Comparison of ENCODE assay signal across 24 cellular contexts in genomic region chr5:23289162-23289561, GRCh38.
"Had no signal": no experiment of that assay in that cellular context is flagged by ENCODE, and none has a peak within 500 bp of the region (broad histone marks: within the 10 kb centered on the region; RNA-seq: fewer than 3 reads in every experiment).

No MANE protein-coding gene starts in this region.

- DNase-seq: activated CD4-positive, alpha-beta T cell treated with anti-CD3 and anti-CD28 coated beads for 36 hours; activated CD8-positive, alpha-beta memory T cell treated with anti-CD3 and anti-CD28 coated beads, Interleukin-2, amount 50 U/mL, for 4 hours; activated CD8-positive, alpha-beta T cell treated with anti-CD3 and anti-CD28 coated beads for 36 hours; activated naive CD4-positive, alpha-beta T cell treated with anti-CD3 and anti-CD28 coated beads, Interleukin-2, amount 50 U/mL, for 16 hours; activated naive CD8-positive, alpha-beta T cell treated with anti-CD3 and anti-CD28 coated beads, Interleukin-2, amount 10 ng/mL, durations not matched to agents 7 days and 5 days; activated T-cell treated with anti-CD3 and anti-CD28 coated beads, Interleukin-2, amount 50 U/mL, for 72 hours; adrenal gland; anterior cingulate cortex; caudate nucleus; Kasumi-1; NCI-H1092 treated with DMSO at 0.1 percent for 48 hours; NCI-H1417 treated with DMSO at 0.1 percent for 48 hours; NCI-H1694; NCI-H2029 treated with DMSO at 0.1 percent for 48 hours; NCI-H345; NCI-H510A; NCI-H526 treated with DMSO at 0.1 percent for 48 hours; NK-92 treated with Interleukin-12 subunit alpha and Interleukin-12 subunit beta, amount 100 ng/mL, for 24 hours; OCI-M1; Peyer's patch; SIG-M5; SK-N-SH; T-helper 1 cell; WERI-Rb-1 had no signal

- H3K27ac Mint-ChIP-seq: activated CD4-positive, alpha-beta T cell treated with anti-CD3 and anti-CD28 coated beads for 36 hours; activated CD8-positive, alpha-beta T cell treated with anti-CD3 and anti-CD28 coated beads for 36 hours; activated naive CD8-positive, alpha-beta T cell treated with anti-CD3 and anti-CD28 coated beads, Interleukin-2, amount 10 ng/mL, durations not matched to agents 7 days and 5 days; activated T-cell treated with anti-CD3 and anti-CD28 coated beads, Interleukin-2, amount 50 U/mL, for 72 hours had no signal

- H3K9me3 ChIP-seq: adrenal gland, Peyer's patch, SK-N-SH had no signal

- H3K36me3 Mint-ChIP-seq: activated naive CD8-positive, alpha-beta T cell treated with anti-CD3 and anti-CD28 coated beads, Interleukin-2, amount 10 ng/mL, durations not matched to agents 7 days and 5 days had no signal

- H3K27me3 Mint-ChIP-seq: activated CD4-positive, alpha-beta T cell treated with anti-CD3 and anti-CD28 coated beads for 36 hours; activated CD8-positive, alpha-beta T cell treated with anti-CD3 and anti-CD28 coated beads for 36 hours; activated naive CD8-positive, alpha-beta T cell treated with anti-CD3 and anti-CD28 coated beads, Interleukin-2, amount 10 ng/mL, durations not matched to agents 7 days and 5 days had no signal

- H3K9me2 ChIP-seq: SK-N-SH had no signal

- H3K36me3 ChIP-seq: adrenal gland, Peyer's patch, WERI-Rb-1 had no signal

- H3K27ac ChIP-seq: adrenal gland, Peyer's patch, WERI-Rb-1 had no signal

- H3K4me1 Mint-ChIP-seq: activated CD4-positive, alpha-beta T cell treated with anti-CD3 and anti-CD28 coated beads for 36 hours; activated naive CD8-positive, alpha-beta T cell treated with anti-CD3 and anti-CD28 coated beads, Interleukin-2, amount 10 ng/mL, durations not matched to agents 7 days and 5 days had no signal

- H3K4me1 ChIP-seq: adrenal gland, Peyer's patch had no signal

- H3K27me3 ChIP-seq: adrenal gland, Peyer's patch had no signal

- H3K4me2 ChIP-seq: SK-N-SH had no signal

- H3K4me3 Mint-ChIP-seq: activated CD4-positive, alpha-beta T cell treated with anti-CD3 and anti-CD28 coated beads for 36 hours; activated CD8-positive, alpha-beta T cell treated with anti-CD3 and anti-CD28 coated beads for 36 hours; activated naive CD8-positive, alpha-beta T cell treated with anti-CD3 and anti-CD28 coated beads, Interleukin-2, amount 10 ng/mL, durations not matched to agents 7 days and 5 days; activated T-cell treated with anti-CD3 and anti-CD28 coated beads, Interleukin-2, amount 50 U/mL, for 72 hours had no signal

- H3K9ac ChIP-seq: SK-N-SH had no signal

- H3K4me3 ChIP-seq: adrenal gland, Peyer's patch had no signal

- ATAC-seq: activated CD4-positive, alpha-beta T cell treated with anti-CD3 and anti-CD28 coated beads for 36 hours; activated CD8-positive, alpha-beta T cell treated with anti-CD3 and anti-CD28 coated beads for 36 hours; activated T-cell treated with anti-CD3 and anti-CD28 coated beads, Interleukin-2, amount 50 U/mL, for 72 hours had no signal
